1 cellular context compared by ENCODE assay signal in genomic region chr19:3699741-3700241, GRCh38.
TF ChIP-seq lines count a peak whose summit lies in the region.

No MANE protein-coding gene starts in this region.

TF ChIP-seq in endothelial cell of umbilical vein, 7 proteins besides CTCF, POLR2A, EP300 and RAD21 (continued from another document):
- TF ChIP-seq FOS (IDR thresholded peaks at IDR 0.05; ENCODE audit: borderline replicate concordance, insufficient read depth, low read length) (no peak), JUN (IDR thresholded peaks at IDR 0.05; ENCODE audit: borderline replicate concordance, insufficient read depth, insufficient read length, low read depth) (no peak), GATA2 (IDR thresholded peaks at IDR 0.05; ENCODE audit: insufficient read depth, insufficient read length, low read depth, low read length) (no peak), MYC (IDR thresholded peaks at IDR 0.05; ENCODE audit: low read depth, low read length) (no peak)
TF ChIP-seq in endothelial cell of umbilical vein: peak in this region for 0.
